Comparison of ENCODE assay signal across 8 cellular contexts in genomic region chr15:31328425-31328998, GRCh38. TPM values are rescaled to one million over a fixed set of nuclear protein-coding genes. Genes with fewer than 3 reads are reported as not detected.
A peak's percentile ranks its signal among the peaks of the same experiment; 100 is the strongest.
DNase-seq lines count a peak whose midpoint lies in the region; TF ChIP-seq lines count a peak whose summit lies in the region.

No MANE protein-coding gene starts in this region.

- DNase-seq in NCI-H69 (lab: John Stamatoyannopoulos, UW) (peak; percentile 73), activated T-helper 1 cell treated with Interleukin-2 at 50 U/mL for 16 hours (ENCODE audit: low read depth) (peak; percentile 51), fibroblast of mammary gland (ENCODE audit: low read depth) (peak; percentile 38), prostate gland (ENCODE audit: low spot score) (no peak), ureter (ENCODE audit: low spot score) (no peak), superior temporal gyrus (ENCODE audit: extremely low spot score) (no peak), putamen (ENCODE audit: low spot score) (no peak)

- H3K4me3 ChIP-seq in GM12875 (ENCODE audit: low read depth, low read length) (peak overlapping the region; percentile 80), fibroblast of mammary gland (ENCODE audit: control insufficient read depth, low read depth, low read length) (peak overlapping the region; percentile 51), prostate gland (peak overlapping the region; percentile 90 to 96)

- intact Hi-C loops in prostate gland (cut with DNase I): loop anchor here (5.0 to 10.0 kb wide), 4 partner anchors 39 to 424 kb away; partner anchors contain the start of gene FAN1

- H3K27ac ChIP-seq in prostate gland: peak overlapping the region; percentile 97 to 99

- H3K9me3 ChIP-seq in prostate gland: no peaks in the 10 kb centered on the region

- H3K27me3 ChIP-seq in prostate gland (replicated peaks; ENCODE audit: insufficient read depth): no peaks in the 10 kb centered on the region

- H3K36me3 ChIP-seq in prostate gland: no peaks in the 10 kb centered on the region

- no peak for TF ChIP-seq CTCF in GM12875 (IDR thresholded peaks at IDR 0.05; ENCODE audit: borderline replicate concordance, insufficient read depth, low read depth, low read length)
- TF ChIP-seq CTCF in fibroblast of mammary gland (conservative IDR thresholded peaks at IDR 0.05; ENCODE audit: control insufficient read depth, insufficient read depth, low read depth, low read length): no peak
- no peak for TF ChIP-seq CTCF in prostate gland (IDR thresholded peaks at IDR 0.05)

- no peak for TF ChIP-seq POLR2A in prostate gland (IDR thresholded peaks at IDR 0.05)

- H3K4me1 ChIP-seq in prostate gland (replicated peaks): peaks cover 7% of the 10 kb centered on the region

- under 1% methylated on average over 35 of the region's 35 CpGs for WGBS in prostate gland

RNA-seq across cellular contexts. Expression of gene KLF13, which starts 1.9 kb away (rescaled TPM):
- total RNA-seq in prostate gland (10 to 100 TPM; 16.6 to 56.5 TPM), ureter (77.5 TPM)

Comparison
In these comparisons a context has a peak if more than half of its experiments do, and no peak if none do; other contexts are left out.
1. DNase-seq: peak in NCI-H69 (single experiment), activated T-helper 1 cell treated with Interleukin-2 at 50 U/mL for 16 hours (single experiment) and fibroblast of mammary gland (single experiment); none in prostate gland (single experiment), ureter (single experiment), superior temporal gyrus (single experiment) and putamen (single experiment).
2. Peak in every context shown above with its lines, with median percentiles within 50 percentile points of each other: H3K4me3 ChIP-seq.